11 cellular contexts compared by ENCODE assay signal in the genomic region with DNA sequence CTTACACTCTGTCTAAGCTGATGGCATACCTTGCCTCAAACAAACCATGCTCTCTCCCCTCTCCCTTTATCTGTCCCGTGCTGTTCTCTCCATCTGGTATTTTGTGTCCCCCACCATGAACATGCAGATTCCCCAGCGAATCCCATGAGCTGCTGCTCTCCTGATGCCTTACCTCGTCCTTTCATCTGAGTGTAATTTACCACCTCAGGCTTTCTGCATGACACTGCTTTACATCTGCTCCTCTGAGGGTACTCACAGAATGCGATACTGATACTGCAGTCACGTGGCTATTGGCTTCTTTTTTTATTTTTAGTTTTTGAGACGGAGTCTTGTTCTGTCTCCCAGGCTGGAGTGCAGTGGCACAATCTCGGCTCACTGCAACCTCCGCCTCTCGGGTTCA.
"Had no signal": no experiment of that assay in that cellular context is flagged by ENCODE, and none has a peak within 500 bp of the region (broad histone marks: within the 10 kb centered on the region; RNA-seq: fewer than 3 reads in every experiment).

No MANE protein-coding gene starts in this region.

- ATAC-seq: effector memory CD8-positive, alpha-beta T cell; gastroesophageal sphincter had no signal

- DNase-seq: activated CD4-positive, alpha-beta T cell treated with anti-CD3 and anti-CD28 coated beads, Interleukin-2, amount 10 ng/mL, durations not matched to agents 24 days and 14 days; activated naive CD4-positive, alpha-beta T cell treated with anti-CD3 and anti-CD28 coated beads, Interleukin-2, amount 10 ng/mL, durations not matched to agents 7 days and 5 days; effector memory CD8-positive, alpha-beta T cell; kidney; posterior cingulate gyrus; small intestine; T1000 had no signal

- H3K4me3 ChIP-seq: gastroesophageal sphincter, hepatocyte, right atrium auricular region had no signal

- H2AFZ ChIP-seq: hepatocyte had no signal

- H3K36me3 ChIP-seq: gastroesophageal sphincter, right atrium auricular region had no signal

- H3K27me3 ChIP-seq: gastroesophageal sphincter, hepatocyte, right atrium auricular region had no signal

- H3K27ac ChIP-seq: epithelial cell of prostate had no signal

- H3K9me3 ChIP-seq: gastroesophageal sphincter, right atrium auricular region had no signal
